Comparison of ENCODE assay signal across 12 cellular contexts in the genomic region with DNA sequence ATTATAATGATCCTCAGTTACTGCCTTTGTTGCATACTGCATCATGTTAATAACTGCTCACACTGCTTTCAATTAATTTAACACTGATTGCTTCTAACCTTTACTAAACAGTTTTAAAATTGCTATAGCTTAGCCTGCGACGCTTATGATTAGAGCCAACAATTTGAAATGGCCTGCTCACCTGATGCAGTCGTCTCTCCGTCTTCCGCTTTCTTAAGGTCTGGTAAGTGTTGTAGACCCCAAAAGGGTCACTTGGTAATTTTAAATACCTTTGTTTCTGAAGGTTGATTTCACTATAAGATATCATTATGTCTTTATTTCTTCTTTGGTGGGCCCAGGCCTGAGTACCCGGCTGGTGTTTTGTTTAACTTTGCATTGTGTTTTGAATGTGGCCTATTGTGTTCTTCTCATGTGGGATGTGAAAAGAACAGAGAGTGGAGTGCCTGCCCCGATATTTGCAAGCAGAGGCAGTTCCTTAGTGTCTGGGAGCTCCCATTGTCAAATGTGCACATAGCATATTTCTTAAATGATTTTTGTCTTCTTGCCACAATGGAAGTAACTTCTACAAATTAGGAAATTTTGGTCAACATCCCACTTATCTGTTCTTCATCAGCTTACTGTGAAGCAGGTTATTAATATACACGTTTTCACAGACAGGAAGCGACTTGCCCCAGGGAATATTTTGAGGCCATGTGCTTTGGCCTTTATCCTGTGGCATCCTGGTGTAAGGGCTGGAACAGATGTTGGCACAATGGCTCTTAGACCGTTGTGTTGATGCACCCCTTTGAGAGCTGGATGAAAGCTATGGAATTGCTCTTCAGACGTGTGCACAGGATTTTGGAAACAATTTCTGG. TPM values are rescaled to one million over a fixed set of nuclear protein-coding genes. Genes with fewer than 3 reads are reported as not detected.
DNase-seq lines count a peak whose midpoint lies in the region; ATAC-seq and TF ChIP-seq lines count a peak whose summit lies in the region.
"Had no signal": no experiment of that assay in that cellular context is flagged by ENCODE, and none has a peak within 500 bp of the region (broad histone marks: within the 10 kb centered on the region; RNA-seq: fewer than 3 reads in every experiment).

No MANE protein-coding gene starts in this region.

- DNase-seq in CD4-positive, CD25-positive, alpha-beta regulatory T cell = no peak
- no peak for DNase-seq in natural killer cell treated with Interleukin-12 subunit alpha and Interleukin-12 subunit beta and Interleukin-15 and Interleukin-18, amount 100 ng/mL, for 72 hours (ENCODE audit: low spot score)
- no peak for DNase-seq in colonic mucosa
- DNase-seq in COLO668 (lab: John Stamatoyannopoulos, UW; ENCODE audit: unreplicated experiment) = no peak
- DNase-seq: activated CD8-positive, alpha-beta memory T cell treated with anti-CD3 and anti-CD28 coated beads for 24 hours; effector memory CD4-positive, alpha-beta T cell; NCI-H82; T-cell had no signal

- H3K36me3 Mint-ChIP-seq in CD4-positive, CD25-positive, alpha-beta regulatory T cell = peaks cover 19% of the 10 kb centered on the region
- no peaks in the 10 kb centered on the region for H3K36me3 Mint-ChIP-seq in brain
- peaks cover 11% of the 10 kb centered on the region for H3K36me3 Mint-ChIP-seq in natural killer cell treated with Interleukin-12 subunit alpha and Interleukin-12 subunit beta and Interleukin-15 and Interleukin-18, amount 100 ng/mL, for 72 hours

- intact Hi-C loops in colonic mucosa (cut with DNase I) = no loop called here

- H3K4me1 ChIP-seq in CD4-positive, CD25-positive, alpha-beta regulatory T cell (ENCODE audit: control insufficient read depth, insufficient read depth, low read length, poor library complexity, severe bottlenecking) = peaks cover 56% of the 10 kb centered on the region
- H3K4me1 ChIP-seq in HUES48 (ENCODE audit: control insufficient read depth, insufficient read depth, low read length) (peaks cover 29% of the 10 kb centered on the region), colonic mucosa (no peaks in the 10 kb centered on the region)

- no peaks in the 10 kb centered on the region for H3K27me3 Mint-ChIP-seq in CD4-positive, CD25-positive, alpha-beta regulatory T cell
- H3K27me3 Mint-ChIP-seq in brain = peaks cover 8% of the 10 kb centered on the region
- no peaks in the 10 kb centered on the region for H3K27me3 Mint-ChIP-seq in natural killer cell treated with Interleukin-12 subunit alpha and Interleukin-12 subunit beta and Interleukin-15 and Interleukin-18, amount 100 ng/mL, for 72 hours
- H3K27me3 Mint-ChIP-seq: T-cell had no signal

- H3K27ac Mint-ChIP-seq in CD4-positive, CD25-positive, alpha-beta regulatory T cell = peak overlapping the region; percentile 29 to 90 (median 44)
- peak overlapping the region; percentile 2 to 100 (median 74) for H3K27ac Mint-ChIP-seq in brain
- H3K27ac Mint-ChIP-seq in natural killer cell treated with Interleukin-12 subunit alpha and Interleukin-12 subunit beta and Interleukin-15 and Interleukin-18, amount 100 ng/mL, for 72 hours = no peak overlapping the region

- peak overlapping the region; percentile 57 for H3K4me3 ChIP-seq in CD4-positive, CD25-positive, alpha-beta regulatory T cell (ENCODE audit: low read depth, low read length)
- 0 out of 2 replicates have a peak overlapping the region, but pooled peaks have one; percentile 11 for H3K4me3 ChIP-seq in HUES48 (ENCODE audit: low read depth, low read length)
- no peak overlapping the region for H3K4me3 ChIP-seq in colonic mucosa

- no peaks in the 10 kb centered on the region for H3K9me3 Mint-ChIP-seq in CD4-positive, CD25-positive, alpha-beta regulatory T cell
- peaks cover 0 to 3% (median 0%) of the 10 kb centered on the region in 5 experiments for H3K9me3 Mint-ChIP-seq in brain
- H3K9me3 Mint-ChIP-seq in natural killer cell treated with Interleukin-12 subunit alpha and Interleukin-12 subunit beta and Interleukin-15 and Interleukin-18, amount 100 ng/mL, for 72 hours = no peaks in the 10 kb centered on the region
- H3K9me3 Mint-ChIP-seq: T-cell had no signal

- H3K27me3 ChIP-seq in CD4-positive, CD25-positive, alpha-beta regulatory T cell (ENCODE audit: control insufficient read depth, insufficient read depth, low read length) = no peaks in the 10 kb centered on the region
- no peaks in the 10 kb centered on the region for H3K27me3 ChIP-seq in HUES48 (ENCODE audit: control insufficient read depth, insufficient read depth, low read length)
- no peaks in the 10 kb centered on the region for H3K27me3 ChIP-seq in colonic mucosa

- peaks cover 53 to 85% (median 72%) of the 10 kb centered on the region in 4 donors for H3K4me1 Mint-ChIP-seq in CD4-positive, CD25-positive, alpha-beta regulatory T cell
- H3K4me1 Mint-ChIP-seq in brain = peaks cover 84% of the 10 kb centered on the region
- H3K4me1 Mint-ChIP-seq in natural killer cell treated with Interleukin-12 subunit alpha and Interleukin-12 subunit beta and Interleukin-15 and Interleukin-18, amount 100 ng/mL, for 72 hours (ENCODE audit: low read depth in 2 of 2) = peaks cover 34 to 46% of the 10 kb centered on the region in 2 donors

- H3K9me3 ChIP-seq in CD4-positive, CD25-positive, alpha-beta regulatory T cell (ENCODE audit: control insufficient read depth in 2 of 2, low read length in 2 of 2) = no peaks in the 10 kb centered on the region
- H3K9me3 ChIP-seq in HUES48 (ENCODE audit: control insufficient read depth, insufficient read depth, low read length) (no peaks in the 10 kb centered on the region), colonic mucosa (no peaks in the 10 kb centered on the region)

- peaks cover 7% of the 10 kb centered on the region for H3K36me3 ChIP-seq in CD4-positive, CD25-positive, alpha-beta regulatory T cell (ENCODE audit: control insufficient read depth, insufficient read depth, low read length)
- H3K36me3 ChIP-seq in HUES48 (ENCODE audit: control insufficient read depth, insufficient read depth, low read length) = peaks cover 4% of the 10 kb centered on the region; the same call in 1 of the 2 replicates
- no peaks in the 10 kb centered on the region for H3K36me3 ChIP-seq in colonic mucosa

- H3K9ac ChIP-seq in HUES48 (ENCODE audit: low read depth, low read length) (no peak overlapping the region), colonic mucosa (ENCODE audit: low read depth in 2 of 2, low read length in 2 of 2) (no peak overlapping the region)

- no peak overlapping the region for H3K27ac ChIP-seq in CD4-positive, CD25-positive, alpha-beta regulatory T cell (ENCODE audit: insufficient read depth, low read length, poor library complexity, severe bottlenecking)
- H3K27ac ChIP-seq in HUES48 (ENCODE audit: low read depth, low read length) (no peak overlapping the region), colonic mucosa (no peak overlapping the region)

- H3K4me3 Mint-ChIP-seq in CD4-positive, CD25-positive, alpha-beta regulatory T cell = peak overlapping the region; percentile 91 to 99 (median 94)
- peak overlapping the region; percentile 73 to 99 (median 87) for H3K4me3 Mint-ChIP-seq in brain
- peak overlapping the region; percentile 47 for H3K4me3 Mint-ChIP-seq in natural killer cell treated with Interleukin-12 subunit alpha and Interleukin-12 subunit beta and Interleukin-15 and Interleukin-18, amount 100 ng/mL, for 72 hours

- TF ChIP-seq CTCF in brain (conservative IDR thresholded peaks at IDR 0.05) = no peak
- no peak for TF ChIP-seq CTCF in colonic mucosa (IDR thresholded peaks at IDR 0.05)

- ATAC-seq in CD4-positive, CD25-positive, alpha-beta regulatory T cell (ENCODE audit: low read depth in 2 of 2) = no peak
- no peak for ATAC-seq in natural killer cell treated with Interleukin-12 subunit alpha and Interleukin-12 subunit beta and Interleukin-15 and Interleukin-18, amount 100 ng/mL, for 72 hours
- ATAC-seq in GM21786 (IDR thresholded peaks at IDR 0.05; ENCODE audit: unreplicated experiment) (no peak), GM19023 (IDR thresholded peaks at IDR 0.05; ENCODE audit: unreplicated experiment) (no peak)
- ATAC-seq: T-cell had no signal

RNA-seq across cellular contexts. Expression of a gene that starts 2.9 kb away (rescaled TPM):
- total RNA-seq in CD4-positive, CD25-positive, alpha-beta regulatory T cell = 96.6 TPM
- polyA plus RNA-seq in CD4-positive, CD25-positive, alpha-beta regulatory T cell = 10 to 100 TPM; 28.8 to 43.2 (median 35.8) TPM
- polyA plus RNA-seq in brain (ENCODE audit: insufficient read depth, low read depth, low replicate concordance) = 22.9 TPM
- 10 to 100 TPM; 32.7 to 46.7 TPM for total RNA-seq in natural killer cell treated with Interleukin-12 subunit alpha and Interleukin-12 subunit beta and Interleukin-15 and Interleukin-18, amount 100 ng/mL, for 72 hours
- 10 to 100 TPM; 74.9 to 80.6 TPM for total RNA-seq in colonic mucosa

RNA-seq across cellular contexts. Expression of a gene that starts 3.1 kb away (rescaled TPM):
- total RNA-seq in CD4-positive, CD25-positive, alpha-beta regulatory T cell = 35.9 TPM
- 10 to 100 TPM; 30.1 to 47.6 (median 38.1) TPM for polyA plus RNA-seq in CD4-positive, CD25-positive, alpha-beta regulatory T cell
- polyA plus RNA-seq in brain (ENCODE audit: insufficient read depth, low read depth, low replicate concordance) = 71.2 TPM
- total RNA-seq in natural killer cell treated with Interleukin-12 subunit alpha and Interleukin-12 subunit beta and Interleukin-15 and Interleukin-18, amount 100 ng/mL, for 72 hours = 10 to 100 TPM; 26.9 to 31.8 TPM
- 10 to 100 TPM; 45.9 to 92.0 TPM for total RNA-seq in colonic mucosa

Comparison
In these comparisons a context has a peak if more than half of its experiments do, and no peak if none do; other contexts are left out.
1. H3K27ac Mint-ChIP-seq: peak in CD4-positive, CD25-positive, alpha-beta regulatory T cell (3 of 3) and brain (5 of 5); none in natural killer cell treated with Interleukin-12 subunit alpha and Interleukin-12 subunit beta and Interleukin-15 and Interleukin-18, amount 100 ng/mL, for 72 hours (0 of 2).
2. Peak in every context shown above with its lines, with median percentiles within 50 percentile points of each other: H3K4me3 Mint-ChIP-seq.